ENCODE assay signal across 8 cellular contexts in genomic region chr18:76492669-76493212, GRCh38. TPM values are rescaled to one million over a fixed set of nuclear protein-coding genes. Genes with fewer than 3 reads are reported as not detected.
A peak's percentile ranks its signal among the peaks of the same experiment; 100 is the strongest.
DNase-seq lines count a peak whose midpoint lies in the region; ATAC-seq and TF ChIP-seq lines count a peak whose summit lies in the region.

No MANE protein-coding gene starts in this region.

- BruUV-seq in PC-3 (replicated peaks; lab: Mats Ljungman, UMichigan), result no TSS peak

- no peak overlapping the region for H3K9ac ChIP-seq in PC-3 (ENCODE audit: low read length)

- POLR2A ChIA-PET in PC-3 (lab: Charles Lee; ENCODE audit: unreplicated experiment), result no interaction called here

- CTCF ChIA-PET in PC-3 (lab: Charles Lee), result interaction anchor here (0.6 kb wide), 1 partner anchor 209 kb away, joined by 4 read pairs; no protein-coding TSS in a partner anchor

- H3K36me3 ChIP-seq in PC-3 (ENCODE audit: low read depth, low read length) (no peaks in the 10 kb centered on the region), esophagus (ENCODE audit: control insufficient read depth in 2 of 2, insufficient read depth in 2 of 2, low read length in 1 of 2) (no peaks in the 10 kb centered on the region)

- H3K4me2 ChIP-seq in PC-3 (ENCODE audit: low read length), result peak overlapping the region; percentile 88

- H2AFZ ChIP-seq in PC-3 (ENCODE audit: low read length), result peak overlapping the region; percentile 80

- ATAC-seq in GM21619 (IDR thresholded peaks at IDR 0.05; ENCODE audit: unreplicated experiment) (peak; percentile 64), PC-3 (peak; percentile 78)
- ATAC-seq in activated T-cell treated with anti-CD3 and anti-CD28 coated beads, Interleukin-2, amount 50 U/mL, for 4 hours, result peak; percentile 81 to 83

- DNase-seq in DMS53 (lab: John Stamatoyannopoulos, UW) (peak; percentile 100), PC-3 (peak; percentile 90), mucosa of gallbladder (ENCODE audit: low spot score) (peak; percentile 100)
- DNase-seq in activated T-cell treated with anti-CD3 and anti-CD28 coated beads, Interleukin-2, amount 50 U/mL, for 4 hours, result peak; percentile 99
- peak; percentile 95 to 98 for DNase-seq in stimulated activated CD8-positive, alpha-beta memory T cell treated with anti-CD3 and anti-CD28 coated beads, Interleukin-4, amount 100 ng/mL, for 1 hour (ENCODE audit: low read depth in 2 of 2, low spot score in 1 of 2)

- H3K9me3 Mint-ChIP-seq in IgD-negative memory B cell, result peaks cover 3 to 5% (median 5%) of the 10 kb centered on the region in 3 donors
- no peaks in the 10 kb centered on the region for H3K9me3 Mint-ChIP-seq in activated T-cell treated with anti-CD3 and anti-CD28 coated beads, Interleukin-2, amount 50 U/mL, for 4 hours

- 0% methylated on average over 31 of the region's 31 CpGs for WGBS in esophagus, 2 donors

- no peaks in the 10 kb centered on the region for H3F3A ChIP-seq in PC-3 (ENCODE audit: low read length, unreplicated experiment)

- peaks cover 82% of the 10 kb centered on the region for H3K27me3 ChIP-seq in PC-3 (ENCODE audit: low read length)
- no peaks in the 10 kb centered on the region for H3K27me3 ChIP-seq in esophagus (ENCODE audit: control insufficient read depth in 1 of 2, insufficient read depth in 2 of 2, low read length in 2 of 2)

- no peaks in the 10 kb centered on the region for H3K36me3 Mint-ChIP-seq in IgD-negative memory B cell
- H3K36me3 Mint-ChIP-seq in activated T-cell treated with anti-CD3 and anti-CD28 coated beads, Interleukin-2, amount 50 U/mL, for 4 hours (ENCODE audit: insufficient read depth), result no peaks in the 10 kb centered on the region

- no peaks in the 10 kb centered on the region for H4K20me1 ChIP-seq in PC-3 (ENCODE audit: low read length)

- H3K27ac ChIP-seq in PC-3 (ENCODE audit: low read length), result no peak overlapping the region
- H3K27ac ChIP-seq in esophagus (ENCODE audit: low read depth in 2 of 2, low read length in 1 of 2), result peak overlapping the region; percentile 91 to 97

- peaks cover 19 to 30% (median 23%) of the 10 kb centered on the region in 3 donors for H3K4me1 Mint-ChIP-seq in IgD-negative memory B cell
- peaks cover 37% of the 10 kb centered on the region for H3K4me1 Mint-ChIP-seq in activated T-cell treated with anti-CD3 and anti-CD28 coated beads, Interleukin-2, amount 50 U/mL, for 4 hours (ENCODE audit: low read depth)

- H3K9me3 ChIP-seq in PC-3 (ENCODE audit: low read length) (no peaks in the 10 kb centered on the region), esophagus (ENCODE audit: control insufficient read depth in 2 of 2, insufficient read depth in 1 of 2, low read depth in 1 of 2, low read length in 1 of 2) (no peaks in the 10 kb centered on the region)

- no peaks in the 10 kb centered on the region for H3K79me2 ChIP-seq in PC-3 (ENCODE audit: low read length)

- TF ChIP-seq CTCF in PC-3 (conservative IDR thresholded peaks at IDR 0.05; ENCODE audit: low read depth, low read length), result no peak

- peak overlapping the region; percentile 88 to 98 (median 96) for H3K4me3 Mint-ChIP-seq in IgD-negative memory B cell
- H3K4me3 Mint-ChIP-seq in activated T-cell treated with anti-CD3 and anti-CD28 coated beads, Interleukin-2, amount 50 U/mL, for 4 hours, result peak overlapping the region; percentile 89

- intact Hi-C loops in PC-3 (cut with micrococcal nuclease), result loop anchor here (5.0 kb wide), 1 partner anchor 40 kb away; no protein-coding TSS in a partner anchor

- peaks cover 41% of the 10 kb centered on the region for H3K27me3 Mint-ChIP-seq in IgD-negative memory B cell
- H3K27me3 Mint-ChIP-seq in activated T-cell treated with anti-CD3 and anti-CD28 coated beads, Interleukin-2, amount 50 U/mL, for 4 hours (ENCODE audit: low read depth), result peaks cover 44% of the 10 kb centered on the region

- H3K4me3 ChIP-seq in PC-3 (ENCODE audit: low read length) (peak overlapping the region; percentile 67), esophagus (ENCODE audit: low read depth in 1 of 2, low read length in 2 of 2) (peak overlapping the region; percentile 66 to 69)

- no peaks in the 10 kb centered on the region for H3K9me2 ChIP-seq in PC-3 (replicated peaks; ENCODE audit: low read length)

- H3K4me1 ChIP-seq in PC-3 (ENCODE audit: insufficient read depth, low read length) (no peaks in the 10 kb centered on the region), esophagus (ENCODE audit: control insufficient read depth in 2 of 2, insufficient read depth in 2 of 2, low read length in 1 of 2) (peaks cover 4% of the 10 kb centered on the region in 2 donors)

- peak overlapping the region; percentile 78 to 98 (median 84) for H3K27ac Mint-ChIP-seq in IgD-negative memory B cell

RNA-seq across cellular contexts. Expression of gene ZNF516, which starts 2.3 kb away (rescaled TPM):
- polyA plus RNA-seq in IgD-negative memory B cell (1.2 TPM), esophagus (1 to 10 TPM; 4.0 to 5.4 TPM)
- total RNA-seq in PC-3 (2014; rRNA removed) (1.7 and 4.0 TPM in 2 replicates), mucosa of gallbladder (48.5 TPM)
- 1 to 10 TPM; 3.0 to 4.3 (median 4.0) TPM for total RNA-seq in activated T-cell treated with anti-CD3 and anti-CD28 coated beads, Interleukin-2, amount 50 U/mL, for 4 hours
